ENCODE assay signal across 21 cellular contexts in the genomic region with DNA sequence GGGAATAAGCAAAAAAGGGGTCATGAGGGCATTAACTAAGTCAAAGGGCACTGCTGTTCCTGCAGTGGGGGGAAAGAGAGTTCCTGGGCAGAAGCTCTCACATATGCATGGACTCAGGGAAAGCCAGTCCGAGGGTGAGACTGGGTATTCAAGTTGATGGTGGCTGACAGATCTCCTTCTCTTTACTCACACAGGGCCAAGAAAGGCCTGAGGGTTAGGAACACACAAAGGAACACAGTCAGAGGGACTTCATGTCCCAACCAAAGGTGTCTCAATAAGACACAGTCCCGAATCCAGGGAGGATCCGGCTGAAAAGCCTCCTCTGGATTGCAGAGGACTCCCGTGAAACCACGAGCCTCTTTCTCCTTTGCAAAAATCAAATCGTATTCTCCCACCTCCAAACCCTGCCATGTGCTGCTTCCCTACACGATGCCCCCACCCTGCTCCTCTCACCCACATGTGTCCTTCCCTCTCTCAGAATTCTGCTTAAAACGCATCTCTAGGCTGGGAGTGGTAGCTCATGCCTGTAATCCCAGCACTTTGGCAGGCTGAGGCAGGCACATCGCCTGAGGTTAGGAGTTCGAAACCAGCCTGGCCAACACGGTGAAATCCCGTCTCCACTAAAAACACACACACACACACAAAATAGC. TPM values are rescaled to one million over a fixed set of nuclear protein-coding genes. Genes with fewer than 3 reads are reported as not detected.
DNase-seq lines count a peak whose midpoint lies in the region; ATAC-seq and TF ChIP-seq lines count a peak whose summit lies in the region.
"Had no signal": no experiment of that assay in that cellular context is flagged by ENCODE, and none has a peak within 500 bp of the region (broad histone marks: within the 10 kb centered on the region; RNA-seq: fewer than 3 reads in every experiment).

No MANE protein-coding gene starts in this region.

- H3K4me3 ChIP-seq in BLaER1 treated with 17β-estradiol and CSF1 and Interleukin-3, amounts not matched to agents 10 nM and 100 nM, result no peak overlapping the region
- H3K4me3 ChIP-seq in adipocyte (ENCODE audit: low read length) (no peak overlapping the region), gastroesophageal sphincter (no peak overlapping the region), prostate gland (no peak overlapping the region)
- H3K4me3 ChIP-seq: GM23248, left lung had no signal

- TF ChIP-seq POLR2A in gastroesophageal sphincter (IDR thresholded peaks at IDR 0.05) (no peak), prostate gland (IDR thresholded peaks at IDR 0.05) (no peak)

- peaks cover 49 to 71% (median 53%) of the 10 kb centered on the region in 10 experiments for H3K4me1 ChIP-seq in BLaER1 treated with 17β-estradiol and CSF1 and Interleukin-3, amounts not matched to agents 10 nM and 100 nM
- peaks cover 40% of the 10 kb centered on the region for H3K4me1 ChIP-seq in adipocyte (ENCODE audit: control insufficient read depth, insufficient read depth, low read length)
- peaks cover 11 to 100% (median 77%) of the 10 kb centered on the region in 3 donors for H3K4me1 ChIP-seq in gastroesophageal sphincter
- H3K4me1 ChIP-seq in prostate gland (replicated peaks), result peaks cover 42% of the 10 kb centered on the region

- TF ChIP-seq EP300 in gastroesophageal sphincter (IDR thresholded peaks at IDR 0.05), result no peak

- peaks cover 0 to 11% (median 0%) of the 10 kb centered on the region in 11 experiments; a peak in 3 of 22 replicates for H3K27me3 ChIP-seq in BLaER1 treated with 17β-estradiol and CSF1 and Interleukin-3, amounts not matched to agents 10 nM and 100 nM
- H3K27me3 ChIP-seq in adipocyte (replicated peaks; ENCODE audit: control insufficient read depth, insufficient read depth, low read length), result no peaks in the 10 kb centered on the region
- no peaks in the 10 kb centered on the region for H3K27me3 ChIP-seq in gastroesophageal sphincter
- no peaks in the 10 kb centered on the region for H3K27me3 ChIP-seq in prostate gland (replicated peaks; ENCODE audit: insufficient read depth)
- H3K27me3 ChIP-seq: left lung had no signal

- TF ChIP-seq CTCF in gastroesophageal sphincter (IDR thresholded peaks at IDR 0.05) (no peak), prostate gland (IDR thresholded peaks at IDR 0.05) (no peak)

- H3K36me3 ChIP-seq in BLaER1 treated with 17β-estradiol and CSF1 and Interleukin-3, amounts not matched to agents 10 nM and 100 nM, result no peaks in the 10 kb centered on the region
- H3K36me3 ChIP-seq in adipocyte (ENCODE audit: control insufficient read depth, insufficient read depth, low read length, severe bottlenecking) (no peaks in the 10 kb centered on the region), gastroesophageal sphincter (no peaks in the 10 kb centered on the region), prostate gland (no peaks in the 10 kb centered on the region)
- H3K36me3 ChIP-seq: left lung had no signal

- peaks cover 0 to 57% (median 0%) of the 10 kb centered on the region in 11 experiments; a peak in 7 of 22 replicates for H4K20me1 ChIP-seq in BLaER1 treated with 17β-estradiol and CSF1 and Interleukin-3, amounts not matched to agents 10 nM and 100 nM

- intact Hi-C loops in prostate gland (cut with DNase I), result no loop called here

- DNase-seq in adipocyte (ENCODE audit: low read depth), result no peak
- peak; percentile 50 for DNase-seq in prostate gland (ENCODE audit: low spot score)
- no peak for DNase-seq in stimulated activated CD4-positive, alpha-beta T cell treated with anti-CD3 and anti-CD28 coated beads, Interleukin-4, amount 100 ng/mL, for 1 hour
- no peak for DNase-seq in EL
- DNase-seq: activated CD4-positive, alpha-beta memory T cell treated with anti-CD3 and anti-CD28 coated beads, Interleukin-2, amount 10 ng/mL, durations not matched to agents 7 days and 5 days; activated naive CD4-positive, alpha-beta T cell treated with anti-CD3 and anti-CD28 coated beads, Interleukin-2, amount 10 ng/mL, durations not matched to agents 7 days and 5 days; activated T-cell treated with anti-CD3 and anti-CD28 coated beads, Interleukin-2, amount 50 U/mL, for 24 hours; CD4-positive, alpha-beta memory T cell; cortex of kidney; DMS53; GM23248; left lung; NCI-H187 treated with DMSO at 0.1 percent for 48 hours; NCI-H446 treated with DMSO at 0.1 percent for 48 hours; stimulated activated naive CD4-positive, alpha-beta T cell; T-helper 1 cell had no signal

- no peak overlapping the region for H3K27ac ChIP-seq in BLaER1 treated with 17β-estradiol and CSF1 and Interleukin-3, amounts not matched to agents 10 nM and 100 nM
- H3K27ac ChIP-seq in gastroesophageal sphincter (peak overlapping the region; percentile 2 to 100 (median 96)), prostate gland (peak overlapping the region; percentile 37 to 70)
- H3K27ac ChIP-seq: GM23248 had no signal

- H3K9me3 ChIP-seq in BLaER1 treated with 17β-estradiol and CSF1 and Interleukin-3, amounts not matched to agents 10 nM and 100 nM (replicated peaks in 1 of 11), result no peaks in the 10 kb centered on the region
- H3K9me3 ChIP-seq in adipocyte (ENCODE audit: control insufficient read depth, low read length) (no peaks in the 10 kb centered on the region), gastroesophageal sphincter (no peaks in the 10 kb centered on the region), prostate gland (no peaks in the 10 kb centered on the region)
- H3K9me3 ChIP-seq: left lung had no signal

- H3K9ac ChIP-seq in BLaER1 treated with 17β-estradiol and CSF1 and Interleukin-3, amounts not matched to agents 10 nM and 100 nM, result no peak overlapping the region
- H3K9ac ChIP-seq in adipocyte (ENCODE audit: low read length), result peak overlapping the region; percentile 1
- H3K9ac ChIP-seq: GM23248 had no signal

- WGBS in gastroesophageal sphincter (ENCODE audit: low coverage in 1 of 2), 2 donors, result 43 to 49% methylated on average over 5 to 8 of the region's 12 CpGs
- 59% methylated on average over 12 of the region's 12 CpGs for WGBS in prostate gland

- peak overlapping the region; percentile 7 to 60 (median 44); a peak in 21 of 22 replicates for H3K4me2 ChIP-seq in BLaER1 treated with 17β-estradiol and CSF1 and Interleukin-3, amounts not matched to agents 10 nM and 100 nM

- no peak for ATAC-seq in gastroesophageal sphincter
- no peak for ATAC-seq in GM21381 (IDR thresholded peaks at IDR 0.05; ENCODE audit: unreplicated experiment)
- ATAC-seq in HG03354 (IDR thresholded peaks at IDR 0.05; ENCODE audit: poor library complexity, severe bottlenecking, unreplicated experiment), result no peak
- ATAC-seq: HepG2, left lung had no signal

RNA-seq across cellular contexts. Expression of a gene that starts 23.6 kb away (rescaled TPM):
- total RNA-seq in gastroesophageal sphincter, result 10 to 100 TPM; 35.7 to 60.3 (median 45.6) TPM
- 10 to 100 TPM; 33.0 to 44.9 TPM for total RNA-seq in prostate gland

RNA-seq across cellular contexts. Expression of a gene that starts 56.4 kb away (rescaled TPM):
- 100 to 1,000 TPM; 115 to 148 (median 132) TPM for total RNA-seq in gastroesophageal sphincter
- total RNA-seq in prostate gland, result 10 to 100 TPM; 84.9 to 91.1 TPM

Comparison
In these comparisons a context has a peak if more than half of its experiments do, and no peak if none do; other contexts are left out.
1. H3K27ac ChIP-seq: peak in gastroesophageal sphincter (4 of 4) and prostate gland (2 of 2); none in BLaER1 treated with 17β-estradiol and CSF1 and Interleukin-3, amounts not matched to agents 10 nM and 100 nM (0 of 11).